ENCODE assay signal across 1 cellular context in genomic region chr1:19877821-19878636, GRCh38.
A peak's percentile ranks its signal among the peaks of the same experiment; 100 is the strongest.
TF ChIP-seq lines count a peak whose summit lies in the region.

No MANE protein-coding gene starts in this region.

TF ChIP-seq in K562, 482 proteins besides CTCF, POLR2A, EP300 and RAD21 (continued from another document):
- TF ChIP-seq ZNF655 (CRISPR knock-in tag; IDR thresholded peaks at IDR 0.05) (no peak), ZBTB17 (CRISPR knock-in tag; IDR thresholded peaks at IDR 0.05) (no peak), RBBP5 (IDR thresholded peaks at IDR 0.05; ENCODE audit: borderline replicate concordance, insufficient read depth, low read length, poor library complexity, severe bottlenecking) (no peak), ZNF445 (CRISPR knock-in tag; IDR thresholded peaks at IDR 0.05; ENCODE audit: low read depth) (no peak), PHTF2 (CRISPR knock-in tag; IDR thresholded peaks at IDR 0.05) (no peak), ARHGAP35 (IDR thresholded peaks at IDR 0.05; ENCODE audit: partially characterized antibody) (no peak), UBTF (IDR thresholded peaks at IDR 0.05; ENCODE audit: borderline replicate concordance in 1 of 2, low read depth in 2 of 2, low read length in 2 of 2) (no peak), SMC3 (conservative IDR thresholded peaks at IDR 0.05; ENCODE audit: insufficient read depth, low read depth, low read length) (no peak), ILF3 (IDR thresholded peaks at IDR 0.05; ENCODE audit: borderline replicate concordance) (no peak), CHCHD3 (CRISPR knock-in tag; IDR thresholded peaks at IDR 0.05) (no peak), ZNF79 (CRISPR knock-in tag; IDR thresholded peaks at IDR 0.05; ENCODE audit: low read depth) (no peak), ZNF586 (CRISPR knock-in tag; conservative IDR thresholded peaks at IDR 0.05) (no peak), NR2F6 (CRISPR knock-in tag; IDR thresholded peaks at IDR 0.05) (no peak), NFYB (IDR thresholded peaks at IDR 0.05; ENCODE audit: extremely low read depth, insufficient read length) (no peak), RAD51 (IDR thresholded peaks at IDR 0.05; ENCODE audit: borderline replicate concordance, low read depth) (no peak), LCOR (CRISPR knock-in tag; IDR thresholded peaks at IDR 0.05) (0 out of 2 replicates have a peak, but pooled peaks have one; percentile 23), MAFF (IDR thresholded peaks at IDR 0.05; ENCODE audit: low read length) (no peak), CBX1 (IDR thresholded peaks at IDR 0.05; ENCODE audit: low read depth) (no peak), ZNF184 (CRISPR knock-in tag; IDR thresholded peaks at IDR 0.05) (no peak), PREB (CRISPR knock-in tag; IDR thresholded peaks at IDR 0.05) (no peak), ELK1 (CRISPR knock-in tag; IDR thresholded peaks at IDR 0.05) (no peak), NRF1 (conservative IDR thresholded peaks at IDR 0.05 in 1 of 2, IDR thresholded peaks at IDR 0.05 in 1 of 2) (peak in 1 of 2 experiments; percentile 22; a peak in 1 of 4 replicates), SAFB (IDR thresholded peaks at IDR 0.05; ENCODE audit: borderline replicate concordance, low read depth, low read length) (no peak), THAP12 (CRISPR knock-in tag; IDR thresholded peaks at IDR 0.05) (no peak), MAX (CRISPR knock-in tag; IDR thresholded peaks at IDR 0.05) (peak; percentile 85), SMARCA5 (IDR thresholded peaks at IDR 0.05) (no peak), CTBP1 (IDR thresholded peaks at IDR 0.05; ENCODE audit: borderline replicate concordance) (no peak), DPF2 (IDR thresholded peaks at IDR 0.05) (0 out of 2 replicates have a peak, but pooled peaks have one; percentile 35), ZBTB8A (IDR thresholded peaks at IDR 0.05; ENCODE audit: partially characterized antibody) (no peak), RFX1 (IDR thresholded peaks at IDR 0.05) (no peak), SIN3A (IDR thresholded peaks at IDR 0.05; ENCODE audit: borderline replicate concordance in 2 of 2, control insufficient read depth in 1 of 2, low read depth in 2 of 2, low read length in 2 of 2) (peak in 1 of 2 experiments; percentile 38; a peak in 1 of 4 replicates), RB1 (IDR thresholded peaks at IDR 0.05; ENCODE audit: low read depth) (no peak), ZFP91 (CRISPR knock-in tag; IDR thresholded peaks at IDR 0.05) (no peak), ZNF551 (CRISPR knock-in tag; IDR thresholded peaks at IDR 0.05) (no peak), TAF1 (IDR thresholded peaks at IDR 0.05; ENCODE audit: control insufficient read depth, extremely low read depth, insufficient read depth, low read length, severe bottlenecking) (peak; percentile 24), POLR2AphosphoS5 (IDR thresholded peaks at IDR 0.05; ENCODE audit: control insufficient read depth, insufficient read depth, low read depth, low read length) (peak; percentile 97), SIX5 (IDR thresholded peaks at IDR 0.05; ENCODE audit: borderline replicate concordance in 1 of 2, insufficient read depth in 1 of 2, low read depth in 1 of 2, low read length in 2 of 2) (no peak), RREB1 (CRISPR knock-in tag; IDR thresholded peaks at IDR 0.05) (no peak), ELF1 (tag; IDR thresholded peaks at IDR 0.05) (no peak), BDP1 (IDR thresholded peaks at IDR 0.05; ENCODE audit: insufficient read depth, insufficient read length) (no peak)
